Comparison of ENCODE assay signal across 1 cellular context in genomic region chr5:180352976-180353225, GRCh38.
TF ChIP-seq lines count a peak whose summit lies in the region.

No MANE protein-coding gene starts in this region.

TF ChIP-seq in SK-N-SH, 30 proteins besides CTCF, POLR2A, EP300 and RAD21 (continued from another document):
- TF ChIP-seq FOXJ3 (CRISPR knock-in tag; IDR thresholded peaks at IDR 0.05) (no peak), GATA2 (CRISPR knock-in tag; IDR thresholded peaks at IDR 0.05) (no peak), MEF2A (IDR thresholded peaks at IDR 0.05; ENCODE audit: borderline replicate concordance, low read depth) (no peak), RFX5 (IDR thresholded peaks at IDR 0.05; ENCODE audit: low read length) (no peak), EZH2phosphoT487 (IDR thresholded peaks at IDR 0.05; ENCODE audit: borderline replicate concordance, low read depth) (no peak), USF2 (IDR thresholded peaks at IDR 0.05; ENCODE audit: borderline replicate concordance, low read depth, low read length) (no peak)
